In genomic region chr6:29439006-29439405, GRCh38 we compare ENCODE assay signal across 33 cellular contexts. TPM values are rescaled to one million over a fixed set of nuclear protein-coding genes. Genes with fewer than 3 reads are reported as not detected.
"Had no signal": no experiment of that assay in that cellular context is flagged by ENCODE, and none has a peak within 500 bp of the region (broad histone marks: within the 10 kb centered on the region; RNA-seq: fewer than 3 reads in every experiment).

OR10C1 (plus strand) TSS chr6:29439306; CDS start chr6:29440016, 710 bp downstream.

- ATAC-seq: stimulated activated effector memory CD8-positive, alpha-beta T cell treated with anti-CD3 and anti-CD28 coated beads, Interleukin-12 subunit alpha, Interleukin-12 subunit beta, amount 100 ng/mL, for 72 hours; stimulated activated memory B cell treated with anti-CD40 and anti-IgM and Interleukin-4, amounts not matched to agents 10 μg/mL and 1 μg/mL and 100 μg/mL, for 72 hours; stimulated activated naive B cell treated with anti-CD40 and anti-IgM and Interleukin-4, amounts not matched to agents 10 μg/mL and 1 μg/mL and 100 μg/mL, for 72 hours; stimulated activated naive CD8-positive, alpha-beta T cell treated with anti-CD3 and anti-CD28 coated beads, Interleukin-15, amount 100 ng/mL, for 72 hours; stimulated activated naive CD8-positive, alpha-beta T cell treated with anti-CD3 and anti-CD28 coated beads, Interleukin-15, Interleukin-2, amounts not matched to agents 100 U/mL and 50 U/mL, for 24 hours; upper lobe of right lung had no signal

- H3K4me3 Mint-ChIP-seq: stimulated activated effector memory CD8-positive, alpha-beta T cell treated with anti-CD3 and anti-CD28 coated beads, Interleukin-12 subunit alpha, Interleukin-12 subunit beta, amount 100 ng/mL, for 72 hours; stimulated activated memory B cell treated with anti-CD40 and anti-IgM and Interleukin-4, amounts not matched to agents 10 μg/mL and 1 μg/mL and 100 μg/mL, for 72 hours; stimulated activated naive B cell treated with anti-CD40 and anti-IgM and Interleukin-4, amounts not matched to agents 10 μg/mL and 1 μg/mL and 100 μg/mL, for 72 hours; stimulated activated naive CD8-positive, alpha-beta T cell treated with anti-CD3 and anti-CD28 coated beads, Interleukin-15, amount 100 ng/mL, for 72 hours; stimulated activated naive CD8-positive, alpha-beta T cell treated with anti-CD3 and anti-CD28 coated beads, Interleukin-15, Interleukin-2, amounts not matched to agents 100 ng/mL and 50 ng/mL, for 24 hours; type B pancreatic cell had no signal

- H3K27me3 ChIP-seq: suprapubic skin, testis, thyroid gland, tibial artery, tibial nerve, transverse colon, upper lobe of left lung, upper lobe of right lung, vagina had no signal

- H3K36me3 Mint-ChIP-seq: stimulated activated effector memory CD8-positive, alpha-beta T cell treated with anti-CD3 and anti-CD28 coated beads, Interleukin-12 subunit alpha, Interleukin-12 subunit beta, amount 100 ng/mL, for 72 hours; stimulated activated memory B cell treated with anti-CD40 and anti-IgM and Interleukin-4, amounts not matched to agents 10 μg/mL and 1 μg/mL and 100 μg/mL, for 72 hours; stimulated activated naive B cell treated with anti-CD40 and anti-IgM and Interleukin-4, amounts not matched to agents 10 μg/mL and 1 μg/mL and 100 μg/mL, for 72 hours; type B pancreatic cell had no signal

- H3K36me3 ChIP-seq: stomach, suprapubic skin, thoracic aorta, thyroid gland, tibial artery, tibial nerve, transverse colon, upper lobe of left lung, upper lobe of right lung, uterus, vagina had no signal

- H3K27ac Mint-ChIP-seq: stimulated activated effector memory CD8-positive, alpha-beta T cell treated with anti-CD3 and anti-CD28 coated beads, Interleukin-12 subunit alpha, Interleukin-12 subunit beta, amount 100 ng/mL, for 72 hours; stimulated activated memory B cell treated with anti-CD40 and anti-IgM and Interleukin-4, amounts not matched to agents 10 μg/mL and 1 μg/mL and 100 μg/mL, for 72 hours; stimulated activated naive B cell treated with anti-CD40 and anti-IgM and Interleukin-4, amounts not matched to agents 10 μg/mL and 1 μg/mL and 100 μg/mL, for 72 hours; stimulated activated naive CD8-positive, alpha-beta T cell treated with anti-CD3 and anti-CD28 coated beads, Interleukin-15, amount 100 ng/mL, for 72 hours; stimulated activated naive CD8-positive, alpha-beta T cell treated with anti-CD3 and anti-CD28 coated beads, Interleukin-15, Interleukin-2, amounts not matched to agents 100 ng/mL and 50 ng/mL, for 24 hours; type B pancreatic cell had no signal

- H3K9me3 Mint-ChIP-seq: stimulated activated effector memory CD8-positive, alpha-beta T cell treated with anti-CD3 and anti-CD28 coated beads, Interleukin-12 subunit alpha, Interleukin-12 subunit beta, amount 100 ng/mL, for 72 hours; stimulated activated memory B cell treated with anti-CD40 and anti-IgM and Interleukin-4, amounts not matched to agents 10 μg/mL and 1 μg/mL and 100 μg/mL, for 72 hours; stimulated activated naive CD8-positive, alpha-beta T cell treated with anti-CD3 and anti-CD28 coated beads, Interleukin-15, Interleukin-2, amounts not matched to agents 100 ng/mL and 50 ng/mL, for 24 hours; type B pancreatic cell had no signal

- H3K27ac ChIP-seq: stomach, suprapubic skin, testis, thoracic aorta, thyroid gland, tibial artery, tibial nerve, transverse colon, upper lobe of left lung, upper lobe of right lung, uterus, vagina had no signal

- H3K9me3 ChIP-seq: suprapubic skin, testis, thoracic aorta, thyroid gland, tibial artery, tibial nerve, transverse colon, upper lobe of left lung, upper lobe of right lung, uterus, vagina had no signal

- DNase-seq: stimulated activated CD4-positive, alpha-beta T cell treated with anti-CD3 and anti-CD28 coated beads, Interleukin-2, amount 100 ng/mL, for 48 hours; stimulated activated CD4-positive, alpha-beta T cell treated with anti-CD3 and anti-CD28 coated beads, Interleukin-4, amount 100 ng/mL, for 1 hour; stimulated activated CD4-positive, alpha-beta T cell treated with anti-CD3 and anti-CD28 coated beads, Interleukin-4, amount 100 ng/mL, for 24 hours; stimulated activated CD4-positive, alpha-beta T cell treated with anti-CD3 and anti-CD28 coated beads, Interleukin-4, amount 100 ng/mL, for 4 hours; stimulated activated CD8-positive, alpha-beta memory T cell treated with anti-CD3 and anti-CD28 coated beads, Interleukin-4, amount 100 ng/mL, for 48 hours; stimulated activated naive B cell treated with anti-CD40 and anti-IgM and Interleukin-4, amounts not matched to agents 10 μg/mL and 1 μg/mL and 100 μg/mL, for 72 hours; stimulated activated naive CD4-positive, alpha-beta T cell; stimulated activated naive CD4-positive, alpha-beta T cell treated with Interleukin-2 at 50 U/mL for 16 hours; stimulated activated naive CD8-positive, alpha-beta T cell treated with anti-CD3 and anti-CD28 coated beads, Interleukin-15, amount 100 ng/mL, for 72 hours; stimulated activated naive CD8-positive, alpha-beta T cell treated with anti-CD3 and anti-CD28 coated beads, Interleukin-15, Interleukin-2, amounts not matched to agents 100 U/mL and 50 U/mL, for 24 hours; stomach; substantia nigra; testis; thyroid gland; tibial artery; transverse colon; trophoblast cell; upper lobe of left lung; upper lobe of right lung; uterus had no signal

- H3K4me1 ChIP-seq: stomach, suprapubic skin, testis, thyroid gland, tibial artery, tibial nerve, transverse colon, upper lobe of left lung, upper lobe of right lung, uterus, vagina had no signal

- H3K4me3 ChIP-seq: stomach, suprapubic skin, testis, thoracic aorta, thyroid gland, tibial artery, tibial nerve, transverse colon, upper lobe of left lung, upper lobe of right lung, uterus, vagina had no signal

- H3K4me1 Mint-ChIP-seq: stimulated activated effector memory CD8-positive, alpha-beta T cell treated with anti-CD3 and anti-CD28 coated beads, Interleukin-12 subunit alpha, Interleukin-12 subunit beta, amount 100 ng/mL, for 72 hours; stimulated activated memory B cell treated with anti-CD40 and anti-IgM and Interleukin-4, amounts not matched to agents 10 μg/mL and 1 μg/mL and 100 μg/mL, for 72 hours; stimulated activated naive B cell treated with anti-CD40 and anti-IgM and Interleukin-4, amounts not matched to agents 10 μg/mL and 1 μg/mL and 100 μg/mL, for 72 hours; stimulated activated naive CD8-positive, alpha-beta T cell treated with anti-CD3 and anti-CD28 coated beads, Interleukin-15, amount 100 ng/mL, for 72 hours had no signal

RNA-seq across cellular contexts. Expression of gene OR10C1, which starts in this region (rescaled TPM):
- total RNA-seq: stomach, subcutaneous adipose tissue, suprapubic skin, temporal lobe, thoracic aorta, thyroid gland, tibial nerve, transverse colon, upper lobe of left lung, upper lobe of right lung, ureter, urinary bladder, uterus, vagina had no signal
- polyA plus RNA-seq: stomach, thymus, urinary bladder had no signal
